25 cellular contexts compared by ENCODE assay signal in the genomic region with DNA sequence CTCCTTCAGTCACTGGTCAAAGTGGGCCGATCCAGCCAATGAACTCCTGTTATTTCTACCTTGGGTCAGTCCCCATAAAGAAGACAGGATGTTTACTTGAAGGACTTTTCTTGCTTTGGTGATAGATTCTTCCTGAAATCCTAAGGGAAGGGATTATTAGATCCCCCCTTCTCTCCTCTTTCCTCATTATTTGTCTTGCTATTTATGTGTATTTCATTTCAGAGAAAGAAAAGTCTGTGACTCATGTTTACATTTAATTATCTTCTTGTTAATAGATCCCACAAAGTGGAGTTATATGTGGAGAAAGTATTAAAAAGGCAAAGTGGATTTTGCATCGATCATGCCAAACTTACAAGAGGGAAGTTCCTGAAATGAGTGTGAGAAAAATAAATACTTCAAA.
"Had no signal": no experiment of that assay in that cellular context is flagged by ENCODE, and none has a peak within 500 bp of the region (broad histone marks: within the 10 kb centered on the region; RNA-seq: fewer than 3 reads in every experiment).

No MANE protein-coding gene starts in this region.

- H3K9me3 ChIP-seq: adrenal gland, colonic mucosa, gastroesophageal sphincter, right atrium auricular region, spleen, suprapubic skin, transverse colon had no signal

- H3K4me3 ChIP-seq: adrenal gland, cardiac muscle cell, colonic mucosa, gastroesophageal sphincter, right atrium auricular region, spleen, suprapubic skin, transverse colon had no signal

- H3K4me1 ChIP-seq: colonic mucosa, gastroesophageal sphincter, right atrium auricular region, suprapubic skin, transverse colon had no signal

- H3K27me3 Mint-ChIP-seq: brain had no signal

- H3K36me3 ChIP-seq: adrenal gland, cardiac muscle cell, colonic mucosa, gastroesophageal sphincter, right atrium auricular region, spleen, suprapubic skin, transverse colon had no signal

- H3K4me3 Mint-ChIP-seq: activated CD4-positive, alpha-beta T cell treated with anti-CD3 and anti-CD28 coated beads for 36 hours; activated naive CD4-positive, alpha-beta T cell treated with anti-CD3 and anti-CD28 coated beads for 36 hours; activated naive CD8-positive, alpha-beta T cell treated with anti-CD3 and anti-CD28 coated beads for 36 hours; activated T-cell treated with anti-CD3 and anti-CD28 coated beads, Interleukin-2, amount 50 U/mL, for 72 hours; immature natural killer cell; memory B cell; naive thymus-derived CD8-positive, alpha-beta T cell; T-helper 2 cell treated with Interferon-gamma antibody and Interleukin-4, amounts not matched to agents 5 μg/mL and 100 μg/mL, for 36 hours had no signal

- H3K36me3 Mint-ChIP-seq: activated naive CD8-positive, alpha-beta T cell treated with anti-CD3 and anti-CD28 coated beads for 36 hours; immature natural killer cell; memory B cell; naive thymus-derived CD8-positive, alpha-beta T cell had no signal

- DNase-seq: activated CD4-positive, alpha-beta T cell treated with anti-CD3 and anti-CD28 coated beads for 36 hours; activated CD4-positive, CD25-positive, alpha-beta regulatory T cell; activated naive CD4-positive, alpha-beta T cell treated with anti-CD3 and anti-CD28 coated beads for 36 hours; activated naive CD8-positive, alpha-beta T cell treated with anti-CD3 and anti-CD28 coated beads for 36 hours; activated T-cell treated with anti-CD3 and anti-CD28 coated beads for 4 hours; activated T-cell treated with anti-CD3 and anti-CD28 coated beads, Interleukin-2, amount 50 U/mL, for 72 hours; aorta; cerebellar nuclear complex; colonic mucosa; effector memory CD4-positive, alpha-beta T cell; erythroblast; immature natural killer cell; naive thymus-derived CD8-positive, alpha-beta T cell; spleen; stimulated activated naive CD4-positive, alpha-beta T cell; T-helper 1 cell; transverse colon had no signal

- H3K27ac ChIP-seq: adrenal gland, colonic mucosa, gastroesophageal sphincter, right atrium auricular region, spleen, suprapubic skin, transverse colon had no signal

- H3K27ac Mint-ChIP-seq: activated CD4-positive, alpha-beta T cell treated with anti-CD3 and anti-CD28 coated beads for 36 hours; activated naive CD4-positive, alpha-beta T cell treated with anti-CD3 and anti-CD28 coated beads for 36 hours; activated naive CD8-positive, alpha-beta T cell treated with anti-CD3 and anti-CD28 coated beads for 36 hours; activated T-cell treated with anti-CD3 and anti-CD28 coated beads, Interleukin-2, amount 50 U/mL, for 72 hours; immature natural killer cell; memory B cell; naive thymus-derived CD8-positive, alpha-beta T cell; T-helper 2 cell treated with Interferon-gamma antibody and Interleukin-4, amounts not matched to agents 5 μg/mL and 100 μg/mL, for 36 hours had no signal

- H3K4me1 Mint-ChIP-seq: activated CD4-positive, alpha-beta T cell treated with anti-CD3 and anti-CD28 coated beads for 36 hours; activated naive CD8-positive, alpha-beta T cell treated with anti-CD3 and anti-CD28 coated beads for 36 hours; immature natural killer cell; memory B cell; naive thymus-derived CD8-positive, alpha-beta T cell had no signal

- H3K27me3 ChIP-seq: adrenal gland, cardiac muscle cell, colonic mucosa, gastroesophageal sphincter, right atrium auricular region, spleen, suprapubic skin, transverse colon had no signal

- H3K9me3 Mint-ChIP-seq: activated naive CD4-positive, alpha-beta T cell treated with anti-CD3 and anti-CD28 coated beads for 36 hours; activated naive CD8-positive, alpha-beta T cell treated with anti-CD3 and anti-CD28 coated beads for 36 hours; activated T-cell treated with anti-CD3 and anti-CD28 coated beads, Interleukin-2, amount 50 U/mL, for 72 hours; memory B cell; naive thymus-derived CD8-positive, alpha-beta T cell; T-helper 2 cell treated with Interferon-gamma antibody and Interleukin-4, amounts not matched to agents 5 μg/mL and 100 μg/mL, for 36 hours had no signal
